Comparison of ENCODE assay signal across 1 cellular context in the genomic region with DNA sequence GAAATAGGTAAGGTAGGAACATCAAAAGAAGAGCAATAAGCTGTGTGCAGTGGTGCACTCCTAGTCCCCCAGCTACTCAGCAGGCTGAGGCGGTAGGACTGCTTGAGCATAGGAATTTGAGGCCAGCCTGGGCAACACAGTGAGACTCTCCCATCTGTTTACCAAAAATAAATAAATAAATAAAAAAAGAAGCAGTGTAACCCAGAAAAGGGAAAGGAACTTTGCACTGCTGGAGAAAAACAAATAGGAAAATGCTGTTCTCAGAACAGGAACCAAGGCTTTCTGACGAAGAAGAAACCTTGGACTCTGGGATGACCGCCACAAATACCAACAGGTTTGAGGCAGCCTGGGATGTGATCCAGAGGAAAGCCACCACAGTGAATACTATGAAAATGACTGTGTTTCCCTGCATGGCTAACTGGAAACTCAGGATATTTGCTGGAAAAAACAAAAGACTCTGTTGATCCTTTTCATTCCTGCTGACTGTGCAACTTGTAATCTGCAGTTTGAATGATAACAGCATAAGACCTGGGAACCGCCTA.
TF ChIP-seq lines count a peak whose summit lies in the region.

No MANE protein-coding gene starts in this region.

TF ChIP-seq in HepG2, 621 proteins besides CTCF, POLR2A, EP300 and RAD21 (continued from another document and continues in another):
- TF ChIP-seq, protein P1, sequence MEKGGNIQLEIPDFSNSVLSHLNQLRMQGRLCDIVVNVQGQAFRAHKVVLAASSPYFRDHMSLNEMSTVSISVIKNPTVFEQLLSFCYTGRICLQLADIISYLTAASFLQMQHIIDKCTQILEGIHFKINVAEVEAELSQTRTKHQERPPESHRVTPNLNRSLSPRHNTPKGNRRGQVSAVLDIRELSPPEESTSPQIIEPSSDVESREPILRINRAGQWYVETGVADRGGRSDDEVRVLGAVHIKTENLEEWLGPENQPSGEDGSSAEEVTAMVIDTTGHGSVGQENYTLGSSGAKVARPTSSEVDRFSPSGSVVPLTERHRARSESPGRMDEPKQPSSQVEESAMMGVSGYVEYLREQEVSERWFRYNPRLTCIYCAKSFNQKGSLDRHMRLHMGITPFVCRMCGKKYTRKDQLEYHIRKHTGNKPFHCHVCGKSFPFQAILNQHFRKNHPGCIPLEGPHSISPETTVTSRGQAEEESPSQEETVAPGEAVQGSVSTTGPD (CRISPR knock-in tag; IDR thresholded peaks at IDR 0.05): 0 out of 2 replicates have a peak, but pooled peaks have one; percentile 44
- TF ChIP-seq ZSCAN31 (CRISPR knock-in tag; IDR thresholded peaks at IDR 0.05; ENCODE audit: low read depth) (no peak), ZNF383 (CRISPR knock-in tag; IDR thresholded peaks at IDR 0.05; ENCODE audit: borderline replicate concordance) (no peak), ZNF468 (CRISPR knock-in tag; IDR thresholded peaks at IDR 0.05) (no peak), ZBTB8A (CRISPR knock-in tag; IDR thresholded peaks at IDR 0.05; ENCODE audit: borderline replicate concordance, low read depth) (no peak), ELF1 (CRISPR knock-in tag; IDR thresholded peaks at IDR 0.05) (peak; percentile 42; the same call in 1 of the 2 replicates), ZSCAN29 (CRISPR knock-in tag; conservative IDR thresholded peaks at IDR 0.05) (peak; percentile 57; the same call in 1 of the 2 replicates), ZNF496 (CRISPR knock-in tag; IDR thresholded peaks at IDR 0.05; ENCODE audit: insufficient replicate concordance) (no peak), ZNF260 (CRISPR knock-in tag; IDR thresholded peaks at IDR 0.05; ENCODE audit: borderline replicate concordance, low read depth) (no peak), ZNF460 (CRISPR knock-in tag; IDR thresholded peaks at IDR 0.05; ENCODE audit: borderline replicate concordance) (no peak), HNF4G (IDR thresholded peaks at IDR 0.05; ENCODE audit: borderline replicate concordance, low read depth, low read length) (peak; percentile 48; the same call in 1 of the 2 replicates), HNF4G (CRISPR knock-in tag; IDR thresholded peaks at IDR 0.05; ENCODE audit: borderline replicate concordance, low read depth) (peak; percentile 25; the same call in 1 of the 2 replicates), FOSL1 (CRISPR knock-in tag; IDR thresholded peaks at IDR 0.05; ENCODE audit: borderline replicate concordance) (no peak), ZNF775 (CRISPR knock-in tag; IDR thresholded peaks at IDR 0.05; ENCODE audit: borderline replicate concordance) (no peak), MLLT10 (CRISPR knock-in tag; IDR thresholded peaks at IDR 0.05) (no peak), HNRNPLL (IDR thresholded peaks at IDR 0.05; ENCODE audit: low read depth, low read length, poor library complexity, severe bottlenecking) (no peak), ZNF567 (CRISPR knock-in tag; IDR thresholded peaks at IDR 0.05; ENCODE audit: borderline replicate concordance) (no peak), ZNF709 (CRISPR knock-in tag; IDR thresholded peaks at IDR 0.05) (no peak), ZNF337 (CRISPR knock-in tag; IDR thresholded peaks at IDR 0.05; ENCODE audit: borderline replicate concordance, low read depth) (no peak), ZNF235 (CRISPR knock-in tag; IDR thresholded peaks at IDR 0.05; ENCODE audit: borderline replicate concordance) (no peak), SNAI1 (CRISPR knock-in tag; IDR thresholded peaks at IDR 0.05; ENCODE audit: borderline replicate concordance) (no peak), FOXO1 (CRISPR knock-in tag; IDR thresholded peaks at IDR 0.05) (peak; percentile 72), ZFX (CRISPR knock-in tag; IDR thresholded peaks at IDR 0.05; ENCODE audit: low read depth) (0 out of 2 replicates have a peak, but pooled peaks have one; percentile 15), CEBPG (CRISPR knock-in tag; IDR thresholded peaks at IDR 0.05) (0 out of 2 replicates have a peak, but pooled peaks have one; percentile 4), RARA (CRISPR knock-in tag; IDR thresholded peaks at IDR 0.05) (peak; percentile 57), ERF (CRISPR knock-in tag; IDR thresholded peaks at IDR 0.05) (peak; percentile 40; the same call in 1 of the 2 replicates), ARNT2 (CRISPR knock-in tag; IDR thresholded peaks at IDR 0.05; ENCODE audit: low read depth) (no peak), ZEB1 (IDR thresholded peaks at IDR 0.05; ENCODE audit: insufficient replicate concordance, low read depth) (no peak), HIVEP1 (CRISPR knock-in tag; IDR thresholded peaks at IDR 0.05) (no peak), MEF2D (CRISPR knock-in tag; IDR thresholded peaks at IDR 0.05) (0 out of 2 replicates have a peak, but pooled peaks have one; percentile 22), RFXANK (CRISPR knock-in tag; IDR thresholded peaks at IDR 0.05) (no peak), MAFK (conservative IDR thresholded peaks at IDR 0.05 in 1 of 2, IDR thresholded peaks at IDR 0.05 in 1 of 2; ENCODE audit: low read length in 2 of 2) (peak; percentile 100), HMG20A (CRISPR knock-in tag; IDR thresholded peaks at IDR 0.05; ENCODE audit: borderline replicate concordance) (peak; percentile 80)
- TF ChIP-seq, protein P2, sequence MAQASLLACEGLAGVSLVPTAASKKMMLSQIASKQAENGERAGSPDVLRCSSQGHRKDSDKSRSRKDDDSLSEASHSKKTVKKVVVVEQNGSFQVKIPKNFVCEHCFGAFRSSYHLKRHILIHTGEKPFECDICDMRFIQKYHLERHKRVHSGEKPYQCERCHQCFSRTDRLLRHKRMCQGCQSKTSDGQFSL (CRISPR knock-in tag; IDR thresholded peaks at IDR 0.05): no peak
- TF ChIP-seq, protein P3, sequence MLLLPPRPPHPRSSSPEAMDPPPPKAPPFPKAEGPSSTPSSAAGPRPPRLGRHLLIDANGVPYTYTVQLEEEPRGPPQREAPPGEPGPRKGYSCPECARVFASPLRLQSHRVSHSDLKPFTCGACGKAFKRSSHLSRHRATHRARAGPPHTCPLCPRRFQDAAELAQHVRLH (CRISPR knock-in tag; IDR thresholded peaks at IDR 0.05; ENCODE audit: borderline replicate concordance, low read depth): 0 out of 2 replicates have a peak, but pooled peaks have one; percentile 41
- TF ChIP-seq, protein P4, sequence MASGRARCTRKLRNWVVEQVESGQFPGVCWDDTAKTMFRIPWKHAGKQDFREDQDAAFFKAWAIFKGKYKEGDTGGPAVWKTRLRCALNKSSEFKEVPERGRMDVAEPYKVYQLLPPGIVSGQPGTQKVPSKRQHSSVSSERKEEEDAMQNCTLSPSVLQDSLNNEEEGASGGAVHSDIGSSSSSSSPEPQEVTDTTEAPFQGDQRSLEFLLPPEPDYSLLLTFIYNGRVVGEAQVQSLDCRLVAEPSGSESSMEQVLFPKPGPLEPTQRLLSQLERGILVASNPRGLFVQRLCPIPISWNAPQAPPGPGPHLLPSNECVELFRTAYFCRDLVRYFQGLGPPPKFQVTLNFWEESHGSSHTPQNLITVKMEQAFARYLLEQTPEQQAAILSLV (CRISPR knock-in tag; IDR thresholded peaks at IDR 0.05; ENCODE audit: borderline replicate concordance): no peak
- TF ChIP-seq, protein P5, sequence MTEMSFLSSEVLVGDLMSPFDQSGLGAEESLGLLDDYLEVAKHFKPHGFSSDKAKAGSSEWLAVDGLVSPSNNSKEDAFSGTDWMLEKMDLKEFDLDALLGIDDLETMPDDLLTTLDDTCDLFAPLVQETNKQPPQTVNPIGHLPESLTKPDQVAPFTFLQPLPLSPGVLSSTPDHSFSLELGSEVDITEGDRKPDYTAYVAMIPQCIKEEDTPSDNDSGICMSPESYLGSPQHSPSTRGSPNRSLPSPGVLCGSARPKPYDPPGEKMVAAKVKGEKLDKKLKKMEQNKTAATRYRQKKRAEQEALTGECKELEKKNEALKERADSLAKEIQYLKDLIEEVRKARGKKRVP (CRISPR knock-in tag; IDR thresholded peaks at IDR 0.05): peak in 1 of 2 experiments; percentile 39; a peak in 1 of 4 replicates
- TF ChIP-seq, protein P6, sequence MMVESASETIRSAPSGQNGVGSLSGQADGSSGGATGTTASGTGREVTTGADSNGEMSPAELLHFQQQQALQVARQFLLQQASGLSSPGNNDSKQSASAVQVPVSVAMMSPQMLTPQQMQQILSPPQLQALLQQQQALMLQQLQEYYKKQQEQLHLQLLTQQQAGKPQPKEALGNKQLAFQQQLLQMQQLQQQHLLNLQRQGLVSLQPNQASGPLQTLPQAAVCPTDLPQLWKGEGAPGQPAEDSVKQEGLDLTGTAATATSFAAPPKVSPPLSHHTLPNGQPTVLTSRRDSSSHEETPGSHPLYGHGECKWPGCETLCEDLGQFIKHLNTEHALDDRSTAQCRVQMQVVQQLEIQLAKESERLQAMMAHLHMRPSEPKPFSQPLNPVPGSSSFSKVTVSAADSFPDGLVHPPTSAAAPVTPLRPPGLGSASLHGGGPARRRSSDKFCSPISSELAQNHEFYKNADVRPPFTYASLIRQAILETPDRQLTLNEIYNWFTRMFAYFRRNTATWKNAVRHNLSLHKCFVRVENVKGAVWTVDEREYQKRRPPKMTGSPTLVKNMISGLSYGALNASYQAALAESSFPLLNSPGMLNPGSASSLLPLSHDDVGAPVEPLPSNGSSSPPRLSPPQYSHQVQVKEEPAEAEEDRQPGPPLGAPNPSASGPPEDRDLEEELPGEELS (CRISPR knock-in tag; IDR thresholded peaks at IDR 0.05): peak; percentile 95
- TF ChIP-seq, protein P7, sequence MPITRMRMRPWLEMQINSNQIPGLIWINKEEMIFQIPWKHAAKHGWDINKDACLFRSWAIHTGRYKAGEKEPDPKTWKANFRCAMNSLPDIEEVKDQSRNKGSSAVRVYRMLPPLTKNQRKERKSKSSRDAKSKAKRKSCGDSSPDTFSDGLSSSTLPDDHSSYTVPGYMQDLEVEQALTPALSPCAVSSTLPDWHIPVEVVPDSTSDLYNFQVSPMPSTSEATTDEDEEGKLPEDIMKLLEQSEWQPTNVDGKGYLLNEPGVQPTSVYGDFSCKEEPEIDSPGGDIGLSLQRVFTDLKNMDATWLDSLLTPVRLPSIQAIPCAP (CRISPR knock-in tag; IDR thresholded peaks at IDR 0.05; ENCODE audit: low read depth): no peak
- TF ChIP-seq, protein P8, sequence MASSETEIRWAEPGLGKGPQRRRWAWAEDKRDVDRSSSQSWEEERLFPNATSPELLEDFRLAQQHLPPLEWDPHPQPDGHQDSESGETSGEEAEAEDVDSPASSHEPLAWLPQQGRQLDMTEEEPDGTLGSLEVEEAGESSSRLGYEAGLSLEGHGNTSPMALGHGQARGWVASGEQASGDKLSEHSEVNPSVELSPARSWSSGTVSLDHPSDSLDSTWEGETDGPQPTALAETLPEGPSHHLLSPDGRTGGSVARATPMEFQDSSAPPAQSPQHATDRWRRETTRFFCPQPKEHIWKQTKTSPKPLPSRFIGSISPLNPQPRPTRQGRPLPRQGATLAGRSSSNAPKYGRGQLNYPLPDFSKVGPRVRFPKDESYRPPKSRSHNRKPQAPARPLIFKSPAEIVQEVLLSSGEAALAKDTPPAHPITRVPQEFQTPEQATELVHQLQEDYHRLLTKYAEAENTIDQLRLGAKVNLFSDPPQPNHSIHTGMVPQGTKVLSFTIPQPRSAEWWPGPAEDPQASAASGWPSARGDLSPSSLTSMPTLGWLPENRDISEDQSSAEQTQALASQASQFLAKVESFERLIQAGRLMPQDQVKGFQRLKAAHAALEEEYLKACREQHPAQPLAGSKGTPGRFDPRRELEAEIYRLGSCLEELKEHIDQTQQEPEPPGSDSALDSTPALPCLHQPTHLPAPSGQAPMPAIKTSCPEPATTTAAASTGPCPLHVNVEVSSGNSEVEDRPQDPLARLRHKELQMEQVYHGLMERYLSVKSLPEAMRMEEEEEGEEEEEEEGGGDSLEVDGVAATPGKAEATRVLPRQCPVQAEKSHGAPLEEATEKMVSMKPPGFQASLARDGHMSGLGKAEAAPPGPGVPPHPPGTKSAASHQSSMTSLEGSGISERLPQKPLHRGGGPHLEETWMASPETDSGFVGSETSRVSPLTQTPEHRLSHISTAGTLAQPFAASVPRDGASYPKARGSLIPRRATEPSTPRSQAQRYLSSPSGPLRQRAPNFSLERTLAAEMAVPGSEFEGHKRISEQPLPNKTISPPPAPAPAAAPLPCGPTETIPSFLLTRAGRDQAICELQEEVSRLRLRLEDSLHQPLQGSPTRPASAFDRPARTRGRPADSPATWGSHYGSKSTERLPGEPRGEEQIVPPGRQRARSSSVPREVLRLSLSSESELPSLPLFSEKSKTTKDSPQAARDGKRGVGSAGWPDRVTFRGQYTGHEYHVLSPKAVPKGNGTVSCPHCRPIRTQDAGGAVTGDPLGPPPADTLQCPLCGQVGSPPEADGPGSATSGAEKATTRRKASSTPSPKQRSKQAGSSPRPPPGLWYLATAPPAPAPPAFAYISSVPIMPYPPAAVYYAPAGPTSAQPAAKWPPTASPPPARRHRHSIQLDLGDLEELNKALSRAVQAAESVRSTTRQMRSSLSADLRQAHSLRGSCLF (CRISPR knock-in tag; IDR thresholded peaks at IDR 0.05; ENCODE audit: borderline replicate concordance): no peak
- TF ChIP-seq, protein P9, sequence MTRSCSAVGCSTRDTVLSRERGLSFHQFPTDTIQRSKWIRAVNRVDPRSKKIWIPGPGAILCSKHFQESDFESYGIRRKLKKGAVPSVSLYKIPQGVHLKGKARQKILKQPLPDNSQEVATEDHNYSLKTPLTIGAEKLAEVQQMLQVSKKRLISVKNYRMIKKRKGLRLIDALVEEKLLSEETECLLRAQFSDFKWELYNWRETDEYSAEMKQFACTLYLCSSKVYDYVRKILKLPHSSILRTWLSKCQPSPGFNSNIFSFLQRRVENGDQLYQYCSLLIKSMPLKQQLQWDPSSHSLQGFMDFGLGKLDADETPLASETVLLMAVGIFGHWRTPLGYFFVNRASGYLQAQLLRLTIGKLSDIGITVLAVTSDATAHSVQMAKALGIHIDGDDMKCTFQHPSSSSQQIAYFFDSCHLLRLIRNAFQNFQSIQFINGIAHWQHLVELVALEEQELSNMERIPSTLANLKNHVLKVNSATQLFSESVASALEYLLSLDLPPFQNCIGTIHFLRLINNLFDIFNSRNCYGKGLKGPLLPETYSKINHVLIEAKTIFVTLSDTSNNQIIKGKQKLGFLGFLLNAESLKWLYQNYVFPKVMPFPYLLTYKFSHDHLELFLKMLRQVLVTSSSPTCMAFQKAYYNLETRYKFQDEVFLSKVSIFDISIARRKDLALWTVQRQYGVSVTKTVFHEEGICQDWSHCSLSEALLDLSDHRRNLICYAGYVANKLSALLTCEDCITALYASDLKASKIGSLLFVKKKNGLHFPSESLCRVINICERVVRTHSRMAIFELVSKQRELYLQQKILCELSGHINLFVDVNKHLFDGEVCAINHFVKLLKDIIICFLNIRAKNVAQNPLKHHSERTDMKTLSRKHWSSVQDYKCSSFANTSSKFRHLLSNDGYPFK (CRISPR knock-in tag; IDR thresholded peaks at IDR 0.05; ENCODE audit: borderline replicate concordance): no peak
- TF ChIP-seq, protein P10, sequence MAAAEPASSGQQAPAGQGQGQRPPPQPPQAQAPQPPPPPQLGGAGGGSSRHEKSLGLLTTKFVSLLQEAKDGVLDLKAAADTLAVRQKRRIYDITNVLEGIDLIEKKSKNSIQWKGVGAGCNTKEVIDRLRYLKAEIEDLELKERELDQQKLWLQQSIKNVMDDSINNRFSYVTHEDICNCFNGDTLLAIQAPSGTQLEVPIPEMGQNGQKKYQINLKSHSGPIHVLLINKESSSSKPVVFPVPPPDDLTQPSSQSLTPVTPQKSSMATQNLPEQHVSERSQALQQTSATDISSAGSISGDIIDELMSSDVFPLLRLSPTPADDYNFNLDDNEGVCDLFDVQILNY (CRISPR knock-in tag; conservative IDR thresholded peaks at IDR 0.05): no peak
